In the genomic region with DNA sequence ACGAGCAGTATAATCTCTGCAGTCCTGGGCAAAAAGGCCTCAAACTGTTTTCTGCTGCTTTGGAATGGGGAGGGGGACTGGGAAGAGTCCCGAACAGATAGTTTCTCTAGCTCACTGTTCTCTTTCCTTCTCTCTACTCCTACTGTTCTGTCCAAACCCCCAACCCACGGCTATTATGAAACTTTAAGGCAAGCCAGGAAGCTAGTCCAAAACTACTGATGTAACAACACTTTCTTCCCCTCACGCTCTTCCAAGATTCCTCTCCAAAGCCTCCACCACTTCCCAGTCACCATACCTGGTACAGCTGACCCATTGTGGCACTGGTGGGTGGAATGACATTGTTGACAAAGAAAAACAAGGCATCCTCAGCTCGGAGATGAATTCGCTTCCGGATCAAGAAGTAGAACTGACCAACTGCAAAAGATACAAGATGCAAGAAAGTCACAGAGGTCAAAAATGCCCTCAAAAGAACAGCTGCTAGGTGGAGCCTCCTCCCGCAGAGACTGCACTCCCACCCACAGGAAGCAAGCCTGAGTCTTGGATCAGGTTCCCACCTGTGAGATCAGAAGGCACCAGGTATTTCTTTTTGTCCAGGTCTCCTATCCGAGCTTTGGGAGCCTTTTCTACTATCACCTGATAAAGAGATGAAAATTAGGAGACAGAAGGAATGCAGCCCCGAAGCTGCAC, we compare ENCODE assay signal across 8 cellular contexts. TPM values are rescaled to one million over a fixed set of nuclear protein-coding genes. Genes with fewer than 3 reads are reported as not detected.
DNase-seq lines count a peak whose midpoint lies in the region; ATAC-seq and TF ChIP-seq lines count a peak whose summit lies in the region.

No MANE protein-coding gene starts in this region.

- no peak for ATAC-seq in CD4-positive, CD25-positive, alpha-beta regulatory T cell (ENCODE audit: low read depth in 2 of 2)
- no peak for ATAC-seq in effector memory CD8-positive, alpha-beta T cell (replicated peaks)
- ATAC-seq in HG02840 (IDR thresholded peaks at IDR 0.05; ENCODE audit: low FRiP score, unreplicated experiment): no peak

- H3K4me3 ChIP-seq in CD4-positive, CD25-positive, alpha-beta regulatory T cell (ENCODE audit: low read depth, low read length): peak overlapping the region; percentile 82
- H3K4me3 ChIP-seq in NB4 (ENCODE audit: low read depth, low read length): peak overlapping the region; percentile 84
- H3K4me3 ChIP-seq in neuron (ENCODE audit: low read length): peak overlapping the region; percentile 80

- peak overlapping the region; percentile 93 for H3K27ac ChIP-seq in CD4-positive, CD25-positive, alpha-beta regulatory T cell (ENCODE audit: insufficient read depth, low read length, poor library complexity, severe bottlenecking)

- H2AFZ ChIP-seq in neuron (ENCODE audit: low read depth, low read length): no peak overlapping the region

- peaks cover 33% of the 10 kb centered on the region for H3K36me3 ChIP-seq in CD4-positive, CD25-positive, alpha-beta regulatory T cell (ENCODE audit: control insufficient read depth, insufficient read depth, low read length)
- peaks cover 45% of the 10 kb centered on the region for H3K36me3 ChIP-seq in neuron (ENCODE audit: insufficient read depth, low read length)

- H3K4me3 Mint-ChIP-seq in CD4-positive, CD25-positive, alpha-beta regulatory T cell: peak overlapping the region; percentile 92 to 97 (median 96)
- H3K4me3 Mint-ChIP-seq in effector memory CD8-positive, alpha-beta T cell: peak overlapping the region; percentile 99 to 100

- H3K36me3 Mint-ChIP-seq in CD4-positive, CD25-positive, alpha-beta regulatory T cell: peaks cover 33% of the 10 kb centered on the region
- peaks cover 84% of the 10 kb centered on the region for H3K36me3 Mint-ChIP-seq in effector memory CD8-positive, alpha-beta T cell (ENCODE audit: insufficient read depth)

- H3K27me3 Mint-ChIP-seq in CD4-positive, CD25-positive, alpha-beta regulatory T cell: peaks cover 14% of the 10 kb centered on the region
- no peaks in the 10 kb centered on the region for H3K27me3 Mint-ChIP-seq in effector memory CD8-positive, alpha-beta T cell

- TF ChIP-seq CTCF in NB4 (IDR thresholded peaks at IDR 0.05; ENCODE audit: low read depth, low read length): no peak

- no peaks in the 10 kb centered on the region for H3K27me3 ChIP-seq in CD4-positive, CD25-positive, alpha-beta regulatory T cell (ENCODE audit: control insufficient read depth, insufficient read depth, low read length)
- H3K27me3 ChIP-seq in neuron (ENCODE audit: insufficient read depth, low read length): no peaks in the 10 kb centered on the region

- peaks cover 41% of the 10 kb centered on the region for H3K4me1 ChIP-seq in CD4-positive, CD25-positive, alpha-beta regulatory T cell (ENCODE audit: control insufficient read depth, insufficient read depth, low read length, poor library complexity, severe bottlenecking)
- peaks cover 37% of the 10 kb centered on the region for H3K4me1 ChIP-seq in neuron (ENCODE audit: insufficient read depth, low read length)

- TF ChIP-seq POLR2A in NB4 (IDR thresholded peaks at IDR 0.05; ENCODE audit: extremely low read depth, insufficient read length): no peak

- H3K9me3 Mint-ChIP-seq in CD4-positive, CD25-positive, alpha-beta regulatory T cell: peaks cover 0 to 1% (median 0%) of the 10 kb centered on the region in 7 donors
- no peaks in the 10 kb centered on the region for H3K9me3 Mint-ChIP-seq in effector memory CD8-positive, alpha-beta T cell

- H3K9me3 ChIP-seq in CD4-positive, CD25-positive, alpha-beta regulatory T cell (ENCODE audit: control insufficient read depth in 2 of 2, low read length in 2 of 2): no peaks in the 10 kb centered on the region
- H3K9me3 ChIP-seq in neuron (ENCODE audit: low read length): no peaks in the 10 kb centered on the region

- no peak for DNase-seq in CD4-positive, CD25-positive, alpha-beta regulatory T cell
- DNase-seq in NB4 (ENCODE audit: low read depth) (no peak), NCI-H2171 (lab: John Stamatoyannopoulos, UW) (no peak), NCI-H526 treated with DMSO at 0.1 percent for 48 hours (lab: John Stamatoyannopoulos, UW) (no peak), SIG-M5 treated with dmso at 0.1 percent for 504 hours (lab: John Stamatoyannopoulos, UW; ENCODE audit: unreplicated experiment) (no peak)
- no peak for DNase-seq in effector memory CD8-positive, alpha-beta T cell

- peaks cover 20 to 47% (median 30%) of the 10 kb centered on the region in 4 donors for H3K4me1 Mint-ChIP-seq in CD4-positive, CD25-positive, alpha-beta regulatory T cell
- H3K4me1 Mint-ChIP-seq in effector memory CD8-positive, alpha-beta T cell (ENCODE audit: low read depth in 2 of 2): peaks cover 42 to 47% of the 10 kb centered on the region in 2 donors

- H3K27ac Mint-ChIP-seq in CD4-positive, CD25-positive, alpha-beta regulatory T cell: peak overlapping the region; percentile 98 to 99 (median 99)
- H3K27ac Mint-ChIP-seq in effector memory CD8-positive, alpha-beta T cell: peak overlapping the region; percentile 98 to 99

RNA-seq across cellular contexts. Expression of a gene that starts 1.1 kb away (rescaled TPM):
- total RNA-seq in CD4-positive, CD25-positive, alpha-beta regulatory T cell: 227 TPM
- polyA plus RNA-seq in CD4-positive, CD25-positive, alpha-beta regulatory T cell: 1,000 to 10,000 TPM in 2 of 4 donors, 100 to 1,000 TPM in 2; 939 to 1,205 (median 986) TPM

RNA-seq across cellular contexts. Expression of a gene that starts 1.9 kb away (rescaled TPM):
- total RNA-seq in CD4-positive, CD25-positive, alpha-beta regulatory T cell: 16.0 TPM
- polyA plus RNA-seq in CD4-positive, CD25-positive, alpha-beta regulatory T cell: 10 to 100 TPM; 17.0 to 24.8 (median 21.2) TPM

RNA-seq across cellular contexts. Expression of a gene that starts 6.9 kb away (rescaled TPM):
- total RNA-seq in CD4-positive, CD25-positive, alpha-beta regulatory T cell: 35.8 TPM
- 10 to 100 TPM; 10.5 to 19.4 (median 15.7) TPM for polyA plus RNA-seq in CD4-positive, CD25-positive, alpha-beta regulatory T cell

RNA-seq across cellular contexts. Expression of a gene that starts 10.3 kb away (rescaled TPM):
- 114 TPM for total RNA-seq in CD4-positive, CD25-positive, alpha-beta regulatory T cell
- 10 to 100 TPM; 33.0 to 40.7 (median 38.8) TPM for polyA plus RNA-seq in CD4-positive, CD25-positive, alpha-beta regulatory T cell

RNA-seq across cellular contexts. Expression of a gene that starts 10.8 kb away (rescaled TPM):
- total RNA-seq in CD4-positive, CD25-positive, alpha-beta regulatory T cell: 31.6 TPM
- 10 to 100 TPM; 54.5 to 74.0 (median 59.0) TPM for polyA plus RNA-seq in CD4-positive, CD25-positive, alpha-beta regulatory T cell
